Comparison of ENCODE assay signal across 8 cellular contexts in the genomic region with DNA sequence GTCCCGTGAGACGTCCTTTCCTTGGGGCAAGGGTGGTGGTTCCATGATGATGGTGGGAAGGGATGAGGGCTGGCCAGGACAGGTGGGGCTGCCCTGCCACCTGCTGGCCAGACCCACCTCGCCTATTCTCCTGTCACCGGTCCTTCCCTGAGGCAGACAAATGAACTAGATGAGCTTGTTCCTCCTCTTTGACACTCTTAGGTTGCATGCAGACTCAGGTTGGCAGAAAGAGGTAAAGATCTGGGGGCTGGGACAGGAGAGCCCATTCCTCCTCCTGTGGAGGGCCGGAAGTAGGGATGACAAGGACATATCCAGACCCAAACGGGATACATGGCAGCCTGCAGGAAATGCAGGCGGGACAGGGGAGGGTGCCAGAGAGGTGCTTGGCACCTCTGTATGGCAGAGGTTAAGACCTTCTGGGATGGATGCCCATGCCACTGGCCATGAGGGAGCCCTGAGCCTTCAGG. TPM values are rescaled to one million over a fixed set of nuclear protein-coding genes. Genes with fewer than 3 reads are reported as not detected.
DNase-seq lines count a peak whose midpoint lies in the region; ATAC-seq and TF ChIP-seq lines count a peak whose summit lies in the region.

No MANE protein-coding gene starts in this region.

- H3K27me3 Mint-ChIP-seq in activated naive CD8-positive, alpha-beta T cell treated with anti-CD3 and anti-CD28 coated beads for 36 hours, result no peaks in the 10 kb centered on the region

- CTCF ChIA-PET in BJ (lab: Yijun Ruan, JAX), result interaction anchor here (0.8 to 4.2 kb wide), 20 partner anchors 10 to 326 kb away, joined by 3 to 31 read pairs (median 6); no protein-coding TSS in a partner anchor

- peak; percentile 88 for ATAC-seq in RWPE2 (ENCODE audit: low read depth)
- ATAC-seq in HG03196 (IDR thresholded peaks at IDR 0.05; ENCODE audit: unreplicated experiment), result no peak

- TF ChIP-seq CTCF in BJ (IDR thresholded peaks at IDR 0.05; ENCODE audit: insufficient read depth, low read depth, low read length) (peak; percentile 68), GM20000 (IDR thresholded peaks at IDR 0.05; ENCODE audit: extremely low read depth, missing control alignments) (peak; percentile 89), RWPE2 (IDR thresholded peaks at IDR 0.05; ENCODE audit: poor library complexity, severe bottlenecking) (peak; percentile 97)

- no peak overlapping the region for H3K27ac ChIP-seq in RWPE2 (ENCODE audit: poor library complexity, severe bottlenecking)

- H3K4me1 ChIP-seq in RWPE2 (ENCODE audit: insufficient read depth, poor library complexity, severe bottlenecking), result no peaks in the 10 kb centered on the region

- H3K4me3 Mint-ChIP-seq in activated naive CD8-positive, alpha-beta T cell treated with anti-CD3 and anti-CD28 coated beads for 36 hours, result no peak overlapping the region

- no peaks in the 10 kb centered on the region for H3K4me1 Mint-ChIP-seq in activated naive CD8-positive, alpha-beta T cell treated with anti-CD3 and anti-CD28 coated beads for 36 hours

- H3K36me3 ChIP-seq in BJ (ENCODE audit: control insufficient read depth, insufficient read depth, low read length) (no peaks in the 10 kb centered on the region), RWPE2 (ENCODE audit: low read depth) (no peaks in the 10 kb centered on the region)

- H3K36me3 Mint-ChIP-seq in activated naive CD8-positive, alpha-beta T cell treated with anti-CD3 and anti-CD28 coated beads for 36 hours, result no peaks in the 10 kb centered on the region

- H3K4me3 ChIP-seq in BJ (ENCODE audit: low read depth, low read length) (no peak overlapping the region), RWPE2 (ENCODE audit: severe bottlenecking) (no peak overlapping the region)

- H3K27me3 ChIP-seq in BJ (ENCODE audit: control insufficient read depth, insufficient read depth, low read length), result no peaks in the 10 kb centered on the region; the same call in 1 of the 2 replicates
- peaks cover 5% of the 10 kb centered on the region for H3K27me3 ChIP-seq in RWPE2 (ENCODE audit: insufficient read depth, poor library complexity, severe bottlenecking)

- DNase-seq in BJ (ENCODE audit: low read depth) (no peak), GM20000 (ENCODE audit: low spot score) (peak; percentile 81), RWPE2 (ENCODE audit: low spot score) (peak; percentile 64), hepatic stellate cell (ENCODE audit: low spot score) (peak; percentile 45), NCI-H187 treated with DMSO at 0.1 percent for 48 hours (lab: John Stamatoyannopoulos, UW) (no peak)
- DNase-seq in activated naive CD8-positive, alpha-beta T cell treated with anti-CD3 and anti-CD28 coated beads for 36 hours, result peak; percentile 47
- DNase-seq in stimulated activated CD4-positive, alpha-beta T cell treated with anti-CD3 and anti-CD28 coated beads, Interleukin-1b, Interleukin-23, amount 100 ng/mL, for 48 hours, result peak; percentile 40

- H3K9me3 Mint-ChIP-seq in activated naive CD8-positive, alpha-beta T cell treated with anti-CD3 and anti-CD28 coated beads for 36 hours, result peaks cover 1% of the 10 kb centered on the region

- H3K27ac Mint-ChIP-seq in activated naive CD8-positive, alpha-beta T cell treated with anti-CD3 and anti-CD28 coated beads for 36 hours, result no peak overlapping the region

- POLR2A ChIA-PET in BJ (lab: Charles Lee), result no interaction called here

- H3K9me3 ChIP-seq in RWPE2 (ENCODE audit: severe bottlenecking), result peaks cover 3% of the 10 kb centered on the region

RNA-seq across cellular contexts. Expression of a gene that starts 38.6 kb away (rescaled TPM):
- 0.01 and 0.02 TPM in 2 replicates for polyA plus RNA-seq in BJ (2011; rRNA removed)
- not detected in 2 replicates for polyA minus RNA-seq in BJ (2011; rRNA and poly(A)+ RNA removed)
- under 1 TPM in 1 of 2 experiments, not detected in 1; 0.24 TPM for total RNA-seq in activated naive CD8-positive, alpha-beta T cell treated with anti-CD3 and anti-CD28 coated beads for 36 hours

RNA-seq across cellular contexts. Expression of a gene that starts 46.6 kb away (rescaled TPM):
- 49.3 and 76.1 TPM in 2 replicates for polyA plus RNA-seq in BJ (2011; rRNA removed)
- 22.9 and 29.8 TPM in 2 replicates for polyA minus RNA-seq in BJ (2011; rRNA and poly(A)+ RNA removed)
- total RNA-seq in activated naive CD8-positive, alpha-beta T cell treated with anti-CD3 and anti-CD28 coated beads for 36 hours, result 100 to 1,000 TPM; 149 to 150 TPM

Comparison
In these comparisons a context has a peak if more than half of its experiments do, and no peak if none do; other contexts are left out.
1. DNase-seq: peak in GM20000 (single experiment), RWPE2 (single experiment), activated naive CD8-positive, alpha-beta T cell treated with anti-CD3 and anti-CD28 coated beads for 36 hours (single experiment), hepatic stellate cell (single experiment) and stimulated activated CD4-positive, alpha-beta T cell treated with anti-CD3 and anti-CD28 coated beads, Interleukin-1b, Interleukin-23, amount 100 ng/mL, for 48 hours (single experiment); none in BJ (single experiment) and NCI-H187 treated with DMSO at 0.1 percent for 48 hours (single experiment).
2. Peak in every context shown above with its lines, with median percentiles within 50 percentile points of each other: CTCF ChIP-seq.